Comparison of ENCODE assay signal across 1 cellular context in genomic region chr6:20069130-20069529, GRCh38.
TF ChIP-seq lines count a peak whose summit lies in the region.

No MANE protein-coding gene starts in this region.

TF ChIP-seq in K562, 482 proteins besides CTCF, POLR2A, EP300 and RAD21 (continued from another document):
- TF ChIP-seq RBM14 (IDR thresholded peaks at IDR 0.05; ENCODE audit: borderline replicate concordance, insufficient read depth, low read depth, low read length) = no peak
TF ChIP-seq in K562: peak in this region for 126.
